In genomic region chr3:43418601-43419272, GRCh38 we compare ENCODE assay signal across 14 cellular contexts.
DNase-seq lines count a peak whose midpoint lies in the region; ATAC-seq, FAIRE-seq and TF ChIP-seq lines count a peak whose summit lies in the region.
"Had no signal": no experiment of that assay in that cellular context is flagged by ENCODE, and none has a peak within 500 bp of the region (broad histone marks: within the 10 kb centered on the region; RNA-seq: fewer than 3 reads in every experiment).

No MANE protein-coding gene starts in this region.

- no peaks in the 10 kb centered on the region for H3K9me3 Mint-ChIP-seq in astrocyte (ENCODE audit: unreplicated experiment)
- H3K9me3 Mint-ChIP-seq: activated CD4-positive, alpha-beta T cell treated with anti-CD3 and anti-CD28 coated beads, Interleukin-2, amount 10 ng/mL, durations not matched to agents 7 days and 5 days; T-helper 2 cell treated with Interferon-gamma antibody and Interleukin-4, amounts not matched to agents 5 μg/mL and 100 μg/mL, for 36 hours had no signal

- H3K27ac ChIP-seq in AG04450 (ENCODE audit: low read depth, low read length) (peak overlapping the region; percentile 32), astrocyte (ENCODE audit: low read depth, low read length) (no peak overlapping the region), heart right ventricle (peak overlapping the region in 8 of 10 donors; percentile 57 to 85 (median 72)), pancreas (peak overlapping the region in 3 of 4 donors; percentile 46 to 56 (median 54)), suprapubic skin (no peak overlapping the region)

- no peak for TF ChIP-seq POLR2A in suprapubic skin (IDR thresholded peaks at IDR 0.05)

- H3K27me3 Mint-ChIP-seq in astrocyte (ENCODE audit: low read depth, unreplicated experiment): no peaks in the 10 kb centered on the region
- H3K27me3 Mint-ChIP-seq: activated CD4-positive, alpha-beta T cell treated with anti-CD3 and anti-CD28 coated beads, Interleukin-2, amount 10 ng/mL, durations not matched to agents 7 days and 5 days had no signal

- WGBS in heart right ventricle, 2 donors: 52% methylated on average over 8 of the region's 8 CpGs
- 24 to 27% methylated on average over 8 of the region's 8 CpGs for WGBS in pancreas, 2 donors
- 88% methylated on average over 8 of the region's 8 CpGs for WGBS in suprapubic skin

- H3K36me3 ChIP-seq in astrocyte (ENCODE audit: insufficient read depth, low read length): no peaks in the 10 kb centered on the region
- H3K36me3 ChIP-seq in heart right ventricle: no peaks in the 10 kb centered on the region
- H3K36me3 ChIP-seq in pancreas: no peaks in the 10 kb centered on the region
- H3K36me3 ChIP-seq in suprapubic skin: peaks cover 3% of the 10 kb centered on the region
- H3K36me3 ChIP-seq: transverse colon had no signal

- H2AFZ ChIP-seq in astrocyte (ENCODE audit: low read depth, low read length): no peak overlapping the region

- no peak overlapping the region for H3K27ac Mint-ChIP-seq in astrocyte (ENCODE audit: unreplicated experiment)
- H3K27ac Mint-ChIP-seq: activated CD4-positive, alpha-beta T cell treated with anti-CD3 and anti-CD28 coated beads, Interleukin-2, amount 10 ng/mL, durations not matched to agents 7 days and 5 days; T-helper 2 cell treated with Interferon-gamma antibody and Interleukin-4, amounts not matched to agents 5 μg/mL and 100 μg/mL, for 36 hours had no signal

- POLR2A ChIA-PET in AG04450 (lab: Yijun Ruan, JAX): no interaction called here

- H3K79me2 ChIP-seq in astrocyte (ENCODE audit: insufficient read depth, low read length): no peaks in the 10 kb centered on the region

- CTCF ChIA-PET in AG04450 (lab: Charles Lee): interaction anchor here (0.7 kb wide), 1 partner anchor 55 kb away, joined by 3 read pairs; no protein-coding TSS in a partner anchor

- peaks cover 4% of the 10 kb centered on the region for H3K4me1 Mint-ChIP-seq in astrocyte (ENCODE audit: low read depth, unreplicated experiment)
- H3K4me1 Mint-ChIP-seq: activated CD4-positive, alpha-beta T cell treated with anti-CD3 and anti-CD28 coated beads, Interleukin-2, amount 10 ng/mL, durations not matched to agents 7 days and 5 days had no signal

- no peaks in the 10 kb centered on the region for H3K27me3 ChIP-seq in AG04450 (ENCODE audit: control insufficient read depth, insufficient read depth, low read length)
- no peaks in the 10 kb centered on the region for H3K27me3 ChIP-seq in astrocyte (ENCODE audit: insufficient read depth, low read length)
- no peaks in the 10 kb centered on the region for H3K27me3 ChIP-seq in heart right ventricle
- no peaks in the 10 kb centered on the region for H3K27me3 ChIP-seq in pancreas
- no peaks in the 10 kb centered on the region for H3K27me3 ChIP-seq in suprapubic skin
- H3K27me3 ChIP-seq: transverse colon had no signal

- no peak overlapping the region for H3K9ac ChIP-seq in astrocyte (ENCODE audit: low read length)

- FAIRE-seq in astrocyte (lab: Jason Lieb, UNC): no peak
- FAIRE-seq in pancreas (lab: Jason Lieb, UNC): no peak

- TF ChIP-seq CTCF in AG04450 (IDR thresholded peaks at IDR 0.05; ENCODE audit: low read depth, low read length) (no peak), astrocyte (IDR thresholded peaks at IDR 0.05; ENCODE audit: insufficient read depth, low read depth, low read length) (no peak), heart right ventricle (IDR thresholded peaks at IDR 0.05) (no peak), pancreas (IDR thresholded peaks at IDR 0.05) (no peak), suprapubic skin (IDR thresholded peaks at IDR 0.05) (no peak)

- H3K4me3 ChIP-seq in AG04450 (ENCODE audit: low read depth, low read length) (no peak overlapping the region), astrocyte (ENCODE audit: insufficient read depth, low read depth, low read length) (no peak overlapping the region), heart right ventricle (no peak overlapping the region), pancreas (no peak overlapping the region), suprapubic skin (no peak overlapping the region)
- H3K4me3 ChIP-seq: transverse colon had no signal

- TF ChIP-seq EP300 in suprapubic skin (IDR thresholded peaks at IDR 0.05): no peak

- H4K20me1 ChIP-seq in astrocyte (ENCODE audit: insufficient read depth, low read length): no peaks in the 10 kb centered on the region

- H3K9me3 ChIP-seq in AG04450 (ENCODE audit: control insufficient read depth, insufficient read depth, low read length): no peaks in the 10 kb centered on the region
- no peaks in the 10 kb centered on the region for H3K9me3 ChIP-seq in astrocyte (ENCODE audit: insufficient read depth, low read depth, low read length)
- H3K9me3 ChIP-seq in heart right ventricle: no peaks in the 10 kb centered on the region
- no peaks in the 10 kb centered on the region for H3K9me3 ChIP-seq in pancreas
- H3K9me3 ChIP-seq in suprapubic skin: no peaks in the 10 kb centered on the region
- H3K9me3 ChIP-seq: transverse colon had no signal

- intact Hi-C loops in heart right ventricle (cut with DNase I) (no loop called here), pancreas (cut with DNase I) (no loop called here)

- ATAC-seq in heart right ventricle (peak; percentile 58 to 94 (median 88)), pancreas (peak; percentile 53 to 70 (median 66)), HG02970 (IDR thresholded peaks at IDR 0.05; ENCODE audit: low FRiP score, unreplicated experiment) (no peak)

- no peak overlapping the region for H3K4me2 ChIP-seq in astrocyte (ENCODE audit: low read length)

- no peak for DNase-seq in AG04450 (ENCODE audit: low read depth, low spot score)
- DNase-seq in astrocyte (ENCODE audit: low read depth): peak; percentile 71
- peak in 1 of 2 donors; percentile 62 for DNase-seq in heart right ventricle
- DNase-seq in pancreas: peak in 4 of 6 donors; percentile 28 to 54 (median 42)
- DNase-seq in amygdala (lab: John Stamatoyannopoulos, UW): no peak
- no peak for DNase-seq in suprapubic skin (ENCODE audit: low spot score in 2 of 2)
- DNase-seq in NCI-H82 treated with DMSO at 0.1 percent for 48 hours (lab: John Stamatoyannopoulos, UW; ENCODE audit: unreplicated experiment): no peak
- DNase-seq: activated CD4-positive, alpha-beta T cell treated with anti-CD3 and anti-CD28 coated beads, Interleukin-2, amount 10 ng/mL, durations not matched to agents 7 days and 5 days; anterior cingulate cortex; glutamatergic neuron; NCI-H226; transverse colon had no signal

- no peak overlapping the region for H3K4me3 Mint-ChIP-seq in astrocyte (ENCODE audit: unreplicated experiment)
- H3K4me3 Mint-ChIP-seq: activated CD4-positive, alpha-beta T cell treated with anti-CD3 and anti-CD28 coated beads, Interleukin-2, amount 10 ng/mL, durations not matched to agents 7 days and 5 days; T-helper 2 cell treated with Interferon-gamma antibody and Interleukin-4, amounts not matched to agents 5 μg/mL and 100 μg/mL, for 36 hours had no signal

- H3K36me3 Mint-ChIP-seq in astrocyte (ENCODE audit: low read depth, unreplicated experiment): peaks cover 3% of the 10 kb centered on the region

- H3K4me1 ChIP-seq in astrocyte (ENCODE audit: insufficient read depth, low read length) (no peaks in the 10 kb centered on the region), heart right ventricle (peaks cover 2 to 34% (median 21%) of the 10 kb centered on the region in 9 donors), pancreas (peaks cover 10 to 25% (median 21%) of the 10 kb centered on the region in 3 donors), suprapubic skin (no peaks in the 10 kb centered on the region)

Comparison
In these comparisons a context has a peak if more than half of its experiments do, and no peak if none do; other contexts are left out.
1. DNase-seq: peak in astrocyte (single experiment) and pancreas (4 of 6); none in AG04450 (single experiment), amygdala (0 of 56), suprapubic skin (0 of 2) and NCI-H82 treated with DMSO at 0.1 percent for 48 hours (single experiment).
2. H3K27ac ChIP-seq: peak in AG04450 (single experiment), heart right ventricle (8 of 10) and pancreas (3 of 4); none in astrocyte (single experiment) and suprapubic skin (single experiment).